8 cellular contexts compared by ENCODE assay signal in genomic region chr2:110101280-110101844, GRCh38. TPM values are rescaled to one million over a fixed set of nuclear protein-coding genes. Genes with fewer than 3 reads are reported as not detected.
DNase-seq lines count a peak whose midpoint lies in the region; ATAC-seq and TF ChIP-seq lines count a peak whose summit lies in the region.

No MANE protein-coding gene starts in this region.

- TF ChIP-seq EP300 in transverse colon (IDR thresholded peaks at IDR 0.05; ENCODE audit: low read depth), result peak; percentile 11

- peak overlapping the region; percentile 75 for H3K4me2 ChIP-seq in PC-9

- 13% methylated on average over 10 of the region's 11 CpGs; no CpG with 5 or more reads in 1 of the 2 donors for WGBS in transverse colon (ENCODE audit: low coverage in 1 of 2), 2 donors

- ATAC-seq in lower lobe of right lung (peak; percentile 86 to 90), HG03439 (IDR thresholded peaks at IDR 0.05; ENCODE audit: unreplicated experiment) (no peak), natural killer cell (no peak)

- peaks cover 6% of the 10 kb centered on the region for H3K9me3 Mint-ChIP-seq in dendritic cell treated with granulocyte-macrophage colony-stimulating factor and Interleukin-4, amounts not matched to agents 40 ng/mL and 50 ng/mL, for 4 days
- H3K9me3 Mint-ChIP-seq in natural killer cell, result no peaks in the 10 kb centered on the region

- peaks cover 73% of the 10 kb centered on the region for H3F3A ChIP-seq in PC-9 (ENCODE audit: insufficient read depth, low read depth)

- no peaks in the 10 kb centered on the region for H4K20me1 ChIP-seq in PC-9 (ENCODE audit: insufficient read depth)

- POLR2A ChIA-PET in PC-9 (lab: Charles Lee; ENCODE audit: unreplicated experiment), result interaction anchor here (0.7 kb wide), 1 partner anchor 30 kb away, joined by 4 read pairs; no protein-coding TSS in a partner anchor

- CTCF ChIA-PET in PC-9 (lab: Charles Lee), result no interaction called here

- H3K36me3 ChIP-seq in PC-9 (ENCODE audit: low read depth), result peaks cover 11% of the 10 kb centered on the region
- H3K36me3 ChIP-seq in lower lobe of right lung, result no peaks in the 10 kb centered on the region
- H3K36me3 ChIP-seq in transverse colon, result no peaks in the 10 kb centered on the region

- peak overlapping the region; percentile 39 for H3K4me3 Mint-ChIP-seq in dendritic cell treated with granulocyte-macrophage colony-stimulating factor and Interleukin-4, amounts not matched to agents 40 ng/mL and 50 ng/mL, for 4 days
- H3K4me3 Mint-ChIP-seq in natural killer cell, result no peak overlapping the region

- H3K4me1 ChIP-seq in PC-9 (replicated peaks; ENCODE audit: insufficient read depth) (peaks cover 92% of the 10 kb centered on the region), lower lobe of right lung (peaks cover 69% of the 10 kb centered on the region), transverse colon (peaks cover 22 to 59% (median 47%) of the 10 kb centered on the region in 4 donors)

- peaks cover 64% of the 10 kb centered on the region for H3K79me2 ChIP-seq in PC-9 (ENCODE audit: low read depth)

- in situ Hi-C loops in transverse colon (cut with MboI; ENCODE audit: low pct_ligation_motif_present in 1 of 4, low pct_unique_long_range_greater_than_20kb in 1 of 4, low sequenced_read_pairs in 3 of 4), result no loop called here

- BruUV-seq in PC-9 (replicated peaks; lab: Mats Ljungman, UMichigan), result no TSS peak

- intact Hi-C loops in PC-9 (cut with micrococcal nuclease; ENCODE audit: unreplicated experiment) (loop anchor here (1.0 kb wide), 1 partner anchor 49 kb away; no protein-coding TSS in a partner anchor), lower lobe of right lung (cut with DNase I) (no loop called here), transverse colon (cut with DNase I; ENCODE audit: low total_unique reads) (no loop called here), natural killer cell (cut with micrococcal nuclease) (no loop called here)
- intact Hi-C loops in dendritic cell treated with granulocyte-macrophage colony-stimulating factor and Interleukin-4, amounts not matched to agents 40 ng/mL and 50 ng/mL, for 4 days (cut with micrococcal nuclease), result no loop called here

- H3K27ac ChIP-seq in PC-9, result peak overlapping the region; percentile 100
- peak overlapping the region; percentile 87 for H3K27ac ChIP-seq in lower lobe of right lung
- peak overlapping the region; percentile 86 to 92 (median 86) for H3K27ac ChIP-seq in transverse colon

- H3K36me3 Mint-ChIP-seq in dendritic cell treated with granulocyte-macrophage colony-stimulating factor and Interleukin-4, amounts not matched to agents 40 ng/mL and 50 ng/mL, for 4 days (ENCODE audit: low read depth), result no peaks in the 10 kb centered on the region
- H3K36me3 Mint-ChIP-seq in natural killer cell, result no peaks in the 10 kb centered on the region

- peaks cover 8% of the 10 kb centered on the region for H3K27me3 Mint-ChIP-seq in dendritic cell treated with granulocyte-macrophage colony-stimulating factor and Interleukin-4, amounts not matched to agents 40 ng/mL and 50 ng/mL, for 4 days
- peaks cover 6 to 16% of the 10 kb centered on the region in 2 donors for H3K27me3 Mint-ChIP-seq in natural killer cell (ENCODE audit: low read depth in 2 of 2)

- peak; percentile 38 for TF ChIP-seq POLR2A in transverse colon (IDR thresholded peaks at IDR 0.05)

- peak overlapping the region; percentile 76 for H3K27ac Mint-ChIP-seq in dendritic cell treated with granulocyte-macrophage colony-stimulating factor and Interleukin-4, amounts not matched to agents 40 ng/mL and 50 ng/mL, for 4 days
- H3K27ac Mint-ChIP-seq in natural killer cell, result no peak overlapping the region

- TF ChIP-seq CTCF in AG10803 (conservative IDR thresholded peaks at IDR 0.05; ENCODE audit: low read length) (no peak), HFF-Myc (IDR thresholded peaks at IDR 0.05; ENCODE audit: low read depth, low read length, missing control alignments) (no peak), PC-9 (conservative IDR thresholded peaks at IDR 0.05) (no peak), lower lobe of right lung (IDR thresholded peaks at IDR 0.05) (no peak), transverse colon (IDR thresholded peaks at IDR 0.05) (no peak), natural killer cell (IDR thresholded peaks at IDR 0.05) (no peak)

- H3K4me3 ChIP-seq in AG10803 (ENCODE audit: low read length) (peak overlapping the region; percentile 51), HFF-Myc (replicated peaks; ENCODE audit: low read depth, low read length) (no peak overlapping the region), PC-9 (peak overlapping the region; percentile 25; the same call in 1 of the 2 replicates), lower lobe of right lung (no peak overlapping the region), transverse colon (no peak overlapping the region)

- no peaks in the 10 kb centered on the region for H3K9me2 ChIP-seq in PC-9 (ENCODE audit: insufficient read depth)

- DNase-seq in AG10803 (ENCODE audit: low read depth) (peak; percentile 100), HFF-Myc (ENCODE audit: extremely low read depth, low read depth) (peak; percentile 98), PC-9 (peak; percentile 98 to 99), lower lobe of right lung (peak; percentile 97), transverse colon (peak; percentile 94), natural killer cell (no peak)

- H3K27me3 ChIP-seq in PC-9 (ENCODE audit: insufficient read depth, low read depth) (no peaks in the 10 kb centered on the region), lower lobe of right lung (ENCODE audit: low read depth) (no peaks in the 10 kb centered on the region), transverse colon (no peaks in the 10 kb centered on the region)

- no peak overlapping the region for H2AFZ ChIP-seq in PC-9

- peaks cover 23% of the 10 kb centered on the region for H3K4me1 Mint-ChIP-seq in dendritic cell treated with granulocyte-macrophage colony-stimulating factor and Interleukin-4, amounts not matched to agents 40 ng/mL and 50 ng/mL, for 4 days (ENCODE audit: low read depth)
- H3K4me1 Mint-ChIP-seq in natural killer cell, result peaks cover 0 to 7% of the 10 kb centered on the region in 2 donors

- no peaks in the 10 kb centered on the region for H3K9me3 ChIP-seq in PC-9 (ENCODE audit: insufficient read depth, low read depth)
- no peaks in the 10 kb centered on the region for H3K9me3 ChIP-seq in lower lobe of right lung
- H3K9me3 ChIP-seq in transverse colon, result no peaks in the 10 kb centered on the region

RNA-seq across cellular contexts. Expression of gene MALL, which starts 14.3 kb away (rescaled TPM):
- total RNA-seq in PC-9 (2021), result 28.1 and 32.4 TPM in 2 replicates
- 82.7 TPM for total RNA-seq in lower lobe of right lung
- total RNA-seq in transverse colon, result 100 to 1,000 TPM; 205 to 499 (median 299) TPM
- total RNA-seq in natural killer cell, result not detected

Comparison
In these comparisons a context has a peak if more than half of its experiments do, and no peak if none do; other contexts are left out.
1. H3K4me3 ChIP-seq: peak in AG10803 (single experiment) and PC-9 (single experiment); none in HFF-Myc (single experiment), lower lobe of right lung (single experiment) and transverse colon (0 of 4).
2. ATAC-seq: peak in lower lobe of right lung (2 of 2); none in HG03439 (single experiment) and natural killer cell (0 of 3).
3. RNA of gene MALL, which starts 14.3 kb away (total RNA-seq): 205 to 499 TPM in transverse colon, 82.7 TPM in lower lobe of right lung (single experiment) and 28.1 to 32.4 TPM in PC-9; not detected in natural killer cell; every median in the first group is over 10 times any median in the second.
4. Peak in every context shown above with its lines, with median percentiles within 50 percentile points of each other: H3K27ac ChIP-seq.